Comparison of ENCODE assay signal across 20 cellular contexts in the genomic region with DNA sequence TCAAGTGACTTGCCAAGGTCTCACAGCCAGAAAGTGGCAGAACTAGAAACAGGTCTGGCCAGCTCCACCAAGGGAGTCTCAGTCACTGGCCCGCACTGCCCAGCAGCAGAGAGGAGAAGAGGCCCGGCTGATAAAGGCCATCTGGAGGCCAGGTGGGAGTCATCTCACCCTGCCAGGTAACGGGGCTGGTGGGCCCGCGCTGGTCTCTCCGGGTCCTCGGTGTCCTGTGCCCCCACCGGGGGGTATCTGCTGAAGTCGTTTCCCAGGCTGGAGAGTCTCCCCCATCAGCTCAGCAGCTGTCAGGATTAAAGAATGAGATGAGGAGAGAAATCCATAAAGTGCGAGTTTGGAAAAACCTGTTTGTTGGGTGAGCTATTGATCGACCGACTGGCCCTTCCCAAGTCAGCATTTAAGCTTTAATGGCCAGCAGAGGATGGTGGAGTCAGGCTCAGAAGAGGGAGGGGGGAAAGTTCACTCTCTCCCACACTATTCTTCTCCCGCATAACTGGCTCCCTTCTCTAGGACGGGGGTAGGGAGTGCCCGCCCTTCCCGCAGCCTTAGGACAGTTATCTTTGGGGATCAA. TPM values are rescaled to one million over a fixed set of nuclear protein-coding genes. Genes with fewer than 3 reads are reported as not detected.
DNase-seq lines count a peak whose midpoint lies in the region; TF ChIP-seq lines count a peak whose summit lies in the region.
"Had no signal": no experiment of that assay in that cellular context is flagged by ENCODE, and none has a peak within 500 bp of the region (broad histone marks: within the 10 kb centered on the region; RNA-seq: fewer than 3 reads in every experiment).

No MANE protein-coding gene starts in this region.

- H2AFZ ChIP-seq in neural progenitor cell (replicated peaks): no peak overlapping the region

- H3K4me3 Mint-ChIP-seq in Calu3 (ENCODE audit: low read depth, unreplicated experiment): no peak overlapping the region
- no peak overlapping the region for H3K4me3 Mint-ChIP-seq in neural progenitor cell
- H3K4me3 Mint-ChIP-seq: T-helper 1 cell treated with Interleukin-12 subunit alpha and Interleukin-12 subunit beta and Interleukin-4 antibody, amounts not matched to agents 30 μg/mL and 1 μg/mL, for 36 hours had no signal

- H3K27me3 ChIP-seq in H7 (ENCODE audit: control insufficient read depth, insufficient read depth, low read length) (peaks cover 24% of the 10 kb centered on the region), neural progenitor cell (peaks cover 99% of the 10 kb centered on the region)

- H3K36me3 ChIP-seq in H7 (replicated peaks; ENCODE audit: control insufficient read depth, insufficient read depth, low read length) (no peaks in the 10 kb centered on the region), neural progenitor cell (no peaks in the 10 kb centered on the region)

- TF ChIP-seq CTCF in Calu3 (IDR thresholded peaks at IDR 0.05; ENCODE audit: unreplicated experiment): no peak
- peak; percentile 21; the same call in 1 of the 2 replicates for TF ChIP-seq CTCF in VCaP (conservative IDR thresholded peaks at IDR 0.05)
- no peak for TF ChIP-seq CTCF in neural progenitor cell (IDR thresholded peaks at IDR 0.05)

- no TSS peak for BruUV-seq in Calu3 (replicated peaks; lab: Mats Ljungman, UMichigan)

- in situ Hi-C loops in ACHN (cut with HindIII; ENCODE audit: low pct_ligation_motif_present, low pct_unique_long_range_greater_than_20kb, low sequenced_read_pairs): no loop called here

- H3K27ac ChIP-seq in VCaP: peak overlapping the region; percentile 73
- no peak overlapping the region for H3K27ac ChIP-seq in neural progenitor cell

- TF ChIP-seq POLR2A in erythroblast (IDR thresholded peaks at IDR 0.05; ENCODE audit: low read length): no peak

- H3F3A ChIP-seq in neural progenitor cell (ENCODE audit: low read depth): peaks cover 6% of the 10 kb centered on the region

- peak overlapping the region; percentile 31 for H3K4me2 ChIP-seq in neural progenitor cell

- H3K4me1 Mint-ChIP-seq in Calu3 (ENCODE audit: low read depth, unreplicated experiment): no peaks in the 10 kb centered on the region
- H3K4me1 Mint-ChIP-seq in neural progenitor cell: peaks cover 68% of the 10 kb centered on the region
- H3K4me1 Mint-ChIP-seq: CD14-positive monocyte had no signal

- H3K27ac Mint-ChIP-seq in Calu3 (ENCODE audit: unreplicated experiment) (no peak overlapping the region), neural progenitor cell (no peak overlapping the region)
- H3K27ac Mint-ChIP-seq: CD14-positive monocyte; T-helper 1 cell treated with Interleukin-12 subunit alpha and Interleukin-12 subunit beta and Interleukin-4 antibody, amounts not matched to agents 30 μg/mL and 1 μg/mL, for 36 hours had no signal

- intact Hi-C loops in Calu3 (cut with micrococcal nuclease; ENCODE audit: unreplicated experiment): no loop called here

- H3K27me3 Mint-ChIP-seq in Calu3 (ENCODE audit: unreplicated experiment) (peaks cover 82% of the 10 kb centered on the region), neural progenitor cell (ENCODE audit: insufficient read depth, low read depth) (peaks cover 34% of the 10 kb centered on the region)

- no peaks in the 10 kb centered on the region for H3K36me3 Mint-ChIP-seq in Calu3 (ENCODE audit: insufficient read depth, unreplicated experiment)
- H3K36me3 Mint-ChIP-seq in neural progenitor cell: no peaks in the 10 kb centered on the region
- H3K36me3 Mint-ChIP-seq: CD14-positive monocyte had no signal

- no peaks in the 10 kb centered on the region for H3K79me2 ChIP-seq in neural progenitor cell (ENCODE audit: low read depth)

- peaks cover 39% of the 10 kb centered on the region for H4K20me1 ChIP-seq in neural progenitor cell (ENCODE audit: low read depth)

- DNase-seq in Calu3 (peak; percentile 45), H7 (peak; percentile 70), neural progenitor cell (ENCODE audit: low spot score) (peak; percentile 62), NOMO-1 treated with DMSO at 0.1 percent for 48 hours (lab: John Stamatoyannopoulos, UW; ENCODE audit: unreplicated experiment) (no peak), anterior cingulate cortex (lab: John Stamatoyannopoulos, UW) (no peak), ACHN (no peak), erythroblast (lab: John Stamatoyannopoulos, UW) (no peak)
- DNase-seq: AML-193, DMS 273 treated with DMSO at 0.1 percent for 48 hours, GF-D8, HCEC 1CT, NCI-H187 treated with DMSO at 0.1 percent for 48 hours, NCI-H774, OCI-M1, RPMI8226, SHP77 treated with DMSO at 0.1 percent for 48 hours had no signal

- H3K9ac ChIP-seq in neural progenitor cell: no peak overlapping the region

- CTCF ChIA-PET in Calu3 (lab: Charles Lee): interaction anchor here (0.6 to 1.4 kb wide), 4 partner anchors 12 to 46 kb away, joined by 3 to 8 read pairs (median 4); no protein-coding TSS in a partner anchor

- H3K4me3 ChIP-seq in H7 (ENCODE audit: insufficient read depth, low read depth, low read length): no peak overlapping the region
- H3K4me3 ChIP-seq in neural progenitor cell: no peak overlapping the region
- H3K4me3 ChIP-seq: K562 had no signal

- H3K9me3 ChIP-seq in neural progenitor cell (ENCODE audit: low read depth): no peaks in the 10 kb centered on the region

- peaks cover 13% of the 10 kb centered on the region for H3K4me1 ChIP-seq in neural progenitor cell

- H3K9me3 Mint-ChIP-seq in Calu3 (ENCODE audit: low read depth, unreplicated experiment) (no peaks in the 10 kb centered on the region), neural progenitor cell (no peaks in the 10 kb centered on the region)
- H3K9me3 Mint-ChIP-seq: T-helper 1 cell treated with Interleukin-12 subunit alpha and Interleukin-12 subunit beta and Interleukin-4 antibody, amounts not matched to agents 30 μg/mL and 1 μg/mL, for 36 hours had no signal

RNA-seq across cellular contexts. Expression of a gene that starts 30.3 kb away (rescaled TPM):
- total RNA-seq in Calu3 (2022) (not detected in 2 replicates), neural progenitor cell (ENCODE audit: low replicate concordance) (0.19 and 0.50 TPM in 2 replicates)
- total RNA-seq in H7 (2014; rRNA removed; shearing (Covaris generic)): 8.7 and 16.7 TPM in 2 replicates
- total RNA-seq: K562 had no signal

Comparison
In these comparisons a context has a peak if more than half of its experiments do, and no peak if none do; other contexts are left out.
1. DNase-seq: peak in Calu3 (single experiment), H7 (single experiment) and neural progenitor cell (single experiment); none in NOMO-1 treated with DMSO at 0.1 percent for 48 hours (single experiment), anterior cingulate cortex (0 of 58), ACHN (single experiment) and erythroblast (0 of 2).